ENCODE assay signal across 15 cellular contexts in genomic region chr5:149766460-149767277, GRCh38. TPM values are rescaled to one million over a fixed set of nuclear protein-coding genes. Genes with fewer than 3 reads are reported as not detected.
DNase-seq lines count a peak whose midpoint lies in the region; ATAC-seq and TF ChIP-seq lines count a peak whose summit lies in the region.
"Had no signal": no experiment of that assay in that cellular context is flagged by ENCODE, and none has a peak within 500 bp of the region (broad histone marks: within the 10 kb centered on the region; RNA-seq: fewer than 3 reads in every experiment).

No MANE protein-coding gene starts in this region.

- no peak for TF ChIP-seq POLR2A in gastrocnemius medialis (IDR thresholded peaks at IDR 0.05)
- no peak for TF ChIP-seq POLR2A in GM18505 (IDR thresholded peaks at IDR 0.05; ENCODE audit: borderline replicate concordance, extremely low read depth, insufficient read depth, insufficient read length)

- H3K27me3 ChIP-seq in right atrium auricular region (no peaks in the 10 kb centered on the region), gastrocnemius medialis (no peaks in the 10 kb centered on the region), tibial artery (no peaks in the 10 kb centered on the region)

- CTCF ChIA-PET in HEK293 (lab: Yijun Ruan, JAX): interaction anchor here (0.7 to 3.0 kb wide), 11 partner anchors 9 to 110 kb away, joined by 3 to 8 read pairs (median 5); no protein-coding TSS in a partner anchor

- H3K4me3 ChIP-seq in HEK293 (ENCODE audit: low read depth, low read length) (no peak overlapping the region), right atrium auricular region (no peak overlapping the region), gastrocnemius medialis (no peak overlapping the region), tibial artery (no peak overlapping the region)
- H3K4me3 ChIP-seq: GM23338 had no signal

- H3K9me3 ChIP-seq in HEK293 (ENCODE audit: control insufficient read depth, insufficient read depth, low read depth, low read length) (no peaks in the 10 kb centered on the region), right atrium auricular region (peaks cover 0 to 11% of the 10 kb centered on the region in 2 donors), gastrocnemius medialis (no peaks in the 10 kb centered on the region), tibial artery (no peaks in the 10 kb centered on the region)

- ATAC-seq in gastrocnemius medialis (no peak), GM18505 (IDR thresholded peaks at IDR 0.05; ENCODE audit: unreplicated experiment) (no peak)
- ATAC-seq: GM23338 had no signal

- no peaks in the 10 kb centered on the region for H3K4me1 ChIP-seq in HEK293 (ENCODE audit: control insufficient read depth, insufficient read depth, low read length)
- H3K4me1 ChIP-seq in right atrium auricular region: peaks cover 0 to 34% of the 10 kb centered on the region in 2 donors
- peaks cover 34 to 36% of the 10 kb centered on the region in 2 donors for H3K4me1 ChIP-seq in gastrocnemius medialis
- H3K4me1 ChIP-seq in tibial artery: peaks cover 0 to 3% (median 0%) of the 10 kb centered on the region in 4 donors

- POLR2A ChIA-PET in HEK293 (lab: Yijun Ruan, JAX): no interaction called here

- TF ChIP-seq CTCF in HEK293 (tag by site-specific recombination; IDR thresholded peaks at IDR 0.05) (no peak), right atrium auricular region (IDR thresholded peaks at IDR 0.05) (no peak), gastrocnemius medialis (IDR thresholded peaks at IDR 0.05 in 4 of 5, conservative IDR thresholded peaks at IDR 0.05 in 1 of 5) (no peak), tibial artery (IDR thresholded peaks at IDR 0.05) (no peak)

- no peaks in the 10 kb centered on the region for H3K36me3 ChIP-seq in HEK293 (ENCODE audit: control insufficient read depth in 2 of 2, insufficient read depth in 1 of 2, low read length in 2 of 2)
- no peaks in the 10 kb centered on the region for H3K36me3 ChIP-seq in right atrium auricular region
- H3K36me3 ChIP-seq in gastrocnemius medialis: no peaks in the 10 kb centered on the region
- peaks cover 0 to 6% (median 0%) of the 10 kb centered on the region in 3 donors for H3K36me3 ChIP-seq in tibial artery

- in situ Hi-C loops in gastrocnemius medialis (cut with MboI; ENCODE audit: low sequenced_read_pairs in 4 of 4): no loop called here

- DNase-seq in cardiac septum (ENCODE audit: low spot score) (peak; percentile 53), right atrium auricular region (ENCODE audit: low spot score) (no peak), gastrocnemius medialis (no peak), EL (no peak), tibial artery (no peak)
- no peak for DNase-seq in activated CD4-positive, alpha-beta T cell treated with anti-CD3 and anti-CD28 coated beads for 48 hours
- DNase-seq: ACHN; C1 segment of cervical spinal cord; CD4-positive, alpha-beta memory T cell; COR-L47; DND-41; GF-D8 had no signal

- no peak overlapping the region for H3K27ac ChIP-seq in HEK293 (ENCODE audit: extremely low read depth, low read depth, low read length)
- H3K27ac ChIP-seq in right atrium auricular region: peak overlapping the region; percentile 63 to 72
- H3K27ac ChIP-seq in gastrocnemius medialis: peak overlapping the region; percentile 26 to 87 (median 46)
- no peak overlapping the region for H3K27ac ChIP-seq in tibial artery

- intact Hi-C loops in cardiac septum (cut with DNase I) (no loop called here), gastrocnemius medialis (cut with DNase I; ENCODE audit: low total_unique reads) (no loop called here), tibial artery (cut with DNase I; ENCODE audit: low total_unique reads) (no loop called here)

TF ChIP-seq in HEK293, 187 proteins besides CTCF, POLR2A, EP300 and RAD21:
- TF ChIP-seq ZFHX2 (tag by site-specific recombination; conservative IDR thresholded peaks at IDR 0.05) (peak; percentile 28; the same call in 1 of the 2 replicates), ZNF558 (tag by site-specific recombination; IDR thresholded peaks at IDR 0.05) (no peak), EGR2 (tag by site-specific recombination; IDR thresholded peaks at IDR 0.05; ENCODE audit: low read depth) (peak; percentile 54), ZNF202 (tag by site-specific recombination; IDR thresholded peaks at IDR 0.05; ENCODE audit: borderline replicate concordance) (no peak)
TF ChIP-seq in HEK293: peak in this region for 2.

RNA-seq across cellular contexts. Expression of gene PPARGC1B, which starts 36.6 kb away (rescaled TPM):
- total RNA-seq in cardiac septum: 18.9 TPM
- total RNA-seq in right atrium auricular region: 10 to 100 TPM; 10.1 to 11.4 TPM
- total RNA-seq in gastrocnemius medialis: 1 to 10 TPM; 3.9 to 6.8 (median 4.8) TPM

Comparison
In these comparisons a context has a peak if more than half of its experiments do, and no peak if none do; other contexts are left out.
1. H3K27ac ChIP-seq: peak in right atrium auricular region (2 of 2) and gastrocnemius medialis (4 of 4); none in HEK293 (single experiment) and tibial artery (0 of 2).